26 cellular contexts compared by ENCODE assay signal in the genomic region with DNA sequence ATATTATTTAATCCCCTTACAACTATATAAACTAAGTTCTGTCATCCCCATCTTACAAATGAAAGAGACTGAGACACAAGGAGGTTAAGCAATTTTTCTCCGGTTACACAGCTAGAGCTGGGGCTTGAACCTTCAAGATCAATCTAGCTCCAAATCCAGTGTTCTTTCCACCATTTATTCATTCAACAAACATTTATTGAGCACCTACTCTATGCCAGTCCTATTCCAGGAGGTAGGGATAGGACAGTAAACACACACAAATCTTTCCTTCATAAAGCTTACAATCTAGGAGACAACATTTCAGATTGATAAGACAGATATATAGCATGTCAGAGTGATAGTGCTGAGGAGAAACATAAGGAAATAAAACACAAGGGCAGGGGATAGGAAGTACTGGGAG. TPM values are rescaled to one million over a fixed set of nuclear protein-coding genes. Genes with fewer than 3 reads are reported as not detected.
"Had no signal": no experiment of that assay in that cellular context is flagged by ENCODE, and none has a peak within 500 bp of the region (broad histone marks: within the 10 kb centered on the region; RNA-seq: fewer than 3 reads in every experiment).

No MANE protein-coding gene starts in this region.

- H3K4me3 ChIP-seq: left lung, mucosa of descending colon, pancreas, prostate gland, sigmoid colon, smooth muscle cell, suprapubic skin, thoracic aorta, tibial nerve, uterus had no signal

- DNase-seq: left colon; left lung; midbrain; naive thymus-derived CD8-positive, alpha-beta T cell; nucleus accumbens; retina; right cardiac atrium; sigmoid colon; stimulated activated CD4-positive, alpha-beta T cell treated with anti-CD3 and anti-CD28 coated beads, Interleukin-4, amount 100 ng/mL, for 24 hours; stimulated activated naive CD4-positive, alpha-beta T cell; uterus had no signal

- H3K27me3 ChIP-seq: pancreas, uterus had no signal

- FAIRE-seq: keratinocyte, pancreas had no signal

- H3K36me3 ChIP-seq: left lung, pancreas, prostate gland, sigmoid colon, suprapubic skin, thoracic aorta, tibial nerve, uterus had no signal

- H3K9me3 ChIP-seq: left lung, mucosa of descending colon, pancreas, prostate gland, sigmoid colon, suprapubic skin, thoracic aorta, uterus had no signal

- H3K4me1 ChIP-seq: prostate gland, uterus had no signal

- ATAC-seq: left colon; mucosa of descending colon; naive thymus-derived CD8-positive, alpha-beta T cell; pancreas; right cardiac atrium; stimulated activated effector memory CD8-positive, alpha-beta T cell treated with anti-CD3 and anti-CD28 coated beads, Interleukin-12 subunit alpha, Interleukin-12 subunit beta, amount 100 ng/mL, for 72 hours had no signal

- H3K27ac ChIP-seq: sigmoid colon, suprapubic skin, thoracic aorta, uterus had no signal

- H3K4me2 ChIP-seq: smooth muscle cell had no signal

RNA-seq across cellular contexts. Expression of gene TMEM125, which starts 2.9 kb away (rescaled TPM):
- total RNA-seq: lung microvascular endothelial cell; mesenteric fat pad; myocyte; naive thymus-derived CD8-positive, alpha-beta T cell; osteoblast; sigmoid colon; subcutaneous adipose tissue had no signal

RNA-seq across cellular contexts. Expression of gene C1orf210, which starts 18.5 kb away (rescaled TPM):
- total RNA-seq: lung microvascular endothelial cell; mesenteric fat pad; myocyte; naive thymus-derived CD8-positive, alpha-beta T cell; neural crest cell; osteoblast; right cardiac atrium; thoracic aorta; tibial nerve had no signal

RNA-seq across cellular contexts. Expression of gene TIE1, which starts 33.9 kb away (rescaled TPM):
- total RNA-seq: naive thymus-derived CD8-positive, alpha-beta T cell; osteoblast had no signal
- polyA plus RNA-seq: keratinocyte; naive thymus-derived CD8-positive, alpha-beta T cell had no signal
